Comparison of ENCODE assay signal across 8 cellular contexts in genomic region chr6:166949533-166950442, GRCh38. TPM values are rescaled to one million over a fixed set of nuclear protein-coding genes. Genes with fewer than 3 reads are reported as not detected.
A peak's percentile ranks its signal among the peaks of the same experiment; 100 is the strongest.
DNase-seq lines count a peak whose midpoint lies in the region; ATAC-seq and TF ChIP-seq lines count a peak whose summit lies in the region.

No MANE protein-coding gene starts in this region.

- no peak overlapping the region for H3K27ac ChIP-seq in ascending aorta

- no peaks in the 10 kb centered on the region for H3K4me1 ChIP-seq in ascending aorta

- H3K4me1 Mint-ChIP-seq in activated T-helper 2 cell treated with anti-CD3 and anti-CD28 coated beads, Interferon-gamma antibody, Interleukin-2, Interleukin-4, amounts not matched to agents 10 μg/mL and 5 μg/mL and 100 μg/mL, durations not matched to agents 14 hours and 24 hours and 36 hours (ENCODE audit: low read depth): peaks cover 51% of the 10 kb centered on the region
- peaks cover 45 to 72% (median 55%) of the 10 kb centered on the region in 3 donors for H3K4me1 Mint-ChIP-seq in naive B cell

- no peak for DNase-seq in activated T-helper 2 cell treated with anti-CD3 and anti-CD28 coated beads, Interferon-gamma antibody, Interleukin-2, Interleukin-4, amounts not matched to agents 10 μg/mL and 5 μg/mL and 100 μg/mL, durations not matched to agents 14 hours and 24 hours and 36 hours (ENCODE audit: low spot score)
- no peak for DNase-seq in naive B cell
- no peak for DNase-seq in ascending aorta (ENCODE audit: low spot score in 2 of 2)
- DNase-seq in NCI-H2029 (lab: John Stamatoyannopoulos, UW): no peak
- no peak for DNase-seq in NCI-H146 (lab: John Stamatoyannopoulos, UW)
- no peak for DNase-seq in COR-L47 (lab: John Stamatoyannopoulos, UW)

- intact Hi-C loops in activated T-helper 2 cell treated with anti-CD3 and anti-CD28 coated beads, Interferon-gamma antibody, Interleukin-2, Interleukin-4, amounts not matched to agents 10 μg/mL and 5 μg/mL and 100 μg/mL, durations not matched to agents 14 hours and 24 hours and 36 hours (cut with micrococcal nuclease): loop anchor here (1.0 to 10.0 kb wide), 8 partner anchors 10 to 1335 kb away; partner anchors contain the start of genes RPS6KA2 and SFT2D1
- intact Hi-C loops in ascending aorta (cut with DNase I): loop anchor here (10.0 kb wide), 1 partner anchor 565 kb away; the partner anchor contains the start of gene MPC1

- H3K36me3 ChIP-seq in ascending aorta: peaks cover 11 to 22% of the 10 kb centered on the region in 2 donors

- no peaks in the 10 kb centered on the region for H3K9me3 ChIP-seq in ascending aorta

- peak; percentile 0 for ATAC-seq in HG02571 (IDR thresholded peaks at IDR 0.05; ENCODE audit: unreplicated experiment)
- ATAC-seq in naive B cell (ENCODE audit: low read depth in 2 of 2): no peak

- H3K4me3 Mint-ChIP-seq in activated T-helper 2 cell treated with anti-CD3 and anti-CD28 coated beads, Interferon-gamma antibody, Interleukin-2, Interleukin-4, amounts not matched to agents 10 μg/mL and 5 μg/mL and 100 μg/mL, durations not matched to agents 14 hours and 24 hours and 36 hours (ENCODE audit: low read depth): peak overlapping the region; percentile 73
- peak overlapping the region; percentile 80 to 100 (median 94) for H3K4me3 Mint-ChIP-seq in naive B cell

- H3K27me3 ChIP-seq in ascending aorta: no peaks in the 10 kb centered on the region

- H3K9me3 Mint-ChIP-seq in activated T-helper 2 cell treated with anti-CD3 and anti-CD28 coated beads, Interferon-gamma antibody, Interleukin-2, Interleukin-4, amounts not matched to agents 10 μg/mL and 5 μg/mL and 100 μg/mL, durations not matched to agents 14 hours and 24 hours and 36 hours: no peaks in the 10 kb centered on the region
- no peaks in the 10 kb centered on the region for H3K9me3 Mint-ChIP-seq in naive B cell

- H3K36me3 Mint-ChIP-seq in activated T-helper 2 cell treated with anti-CD3 and anti-CD28 coated beads, Interferon-gamma antibody, Interleukin-2, Interleukin-4, amounts not matched to agents 10 μg/mL and 5 μg/mL and 100 μg/mL, durations not matched to agents 14 hours and 24 hours and 36 hours (ENCODE audit: low read depth): peaks cover 49% of the 10 kb centered on the region
- H3K36me3 Mint-ChIP-seq in naive B cell: peaks cover 11 to 16% of the 10 kb centered on the region in 2 donors

- no peak overlapping the region for H3K4me3 ChIP-seq in ascending aorta

- peak; percentile 6 for TF ChIP-seq CTCF in GM12873 (IDR thresholded peaks at IDR 0.05; ENCODE audit: insufficient read depth, low read depth, low read length, missing control alignments)
- no peak for TF ChIP-seq CTCF in ascending aorta (IDR thresholded peaks at IDR 0.05)

- no peaks in the 10 kb centered on the region for H3K27me3 Mint-ChIP-seq in activated T-helper 2 cell treated with anti-CD3 and anti-CD28 coated beads, Interferon-gamma antibody, Interleukin-2, Interleukin-4, amounts not matched to agents 10 μg/mL and 5 μg/mL and 100 μg/mL, durations not matched to agents 14 hours and 24 hours and 36 hours (ENCODE audit: low read depth)
- H3K27me3 Mint-ChIP-seq in naive B cell: no peaks in the 10 kb centered on the region

- peak overlapping the region; percentile 86 for H3K27ac Mint-ChIP-seq in activated T-helper 2 cell treated with anti-CD3 and anti-CD28 coated beads, Interferon-gamma antibody, Interleukin-2, Interleukin-4, amounts not matched to agents 10 μg/mL and 5 μg/mL and 100 μg/mL, durations not matched to agents 14 hours and 24 hours and 36 hours
- H3K27ac Mint-ChIP-seq in naive B cell: peak overlapping the region; percentile 97 to 100 (median 99)

RNA-seq across cellular contexts. Expression of gene RNASET2, which starts 6.6 kb away (rescaled TPM):
- total RNA-seq in activated T-helper 2 cell treated with anti-CD3 and anti-CD28 coated beads, Interferon-gamma antibody, Interleukin-2, Interleukin-4, amounts not matched to agents 10 μg/mL and 5 μg/mL and 100 μg/mL, durations not matched to agents 14 hours and 24 hours and 36 hours: 53.4 and 56.2 TPM in 2 replicates
- polyA plus RNA-seq in naive B cell (ENCODE audit: low read depth in 6 of 6): 100 to 1,000 TPM; 472 to 744 (median 534) TPM
- 51.9 TPM for total RNA-seq in ascending aorta

RNA-seq across cellular contexts. Expression of gene CEP43, which starts 49.4 kb away (rescaled TPM):
- 15.9 and 18.1 TPM in 2 replicates for total RNA-seq in activated T-helper 2 cell treated with anti-CD3 and anti-CD28 coated beads, Interferon-gamma antibody, Interleukin-2, Interleukin-4, amounts not matched to agents 10 μg/mL and 5 μg/mL and 100 μg/mL, durations not matched to agents 14 hours and 24 hours and 36 hours
- polyA plus RNA-seq in naive B cell (ENCODE audit: low read depth in 6 of 6): 10 to 100 TPM in 1 of 6 donors, 1 to 10 TPM in 5; 6.6 to 12.0 (median 7.2) TPM
- total RNA-seq in ascending aorta: 10.7 TPM
